In the genomic region with DNA sequence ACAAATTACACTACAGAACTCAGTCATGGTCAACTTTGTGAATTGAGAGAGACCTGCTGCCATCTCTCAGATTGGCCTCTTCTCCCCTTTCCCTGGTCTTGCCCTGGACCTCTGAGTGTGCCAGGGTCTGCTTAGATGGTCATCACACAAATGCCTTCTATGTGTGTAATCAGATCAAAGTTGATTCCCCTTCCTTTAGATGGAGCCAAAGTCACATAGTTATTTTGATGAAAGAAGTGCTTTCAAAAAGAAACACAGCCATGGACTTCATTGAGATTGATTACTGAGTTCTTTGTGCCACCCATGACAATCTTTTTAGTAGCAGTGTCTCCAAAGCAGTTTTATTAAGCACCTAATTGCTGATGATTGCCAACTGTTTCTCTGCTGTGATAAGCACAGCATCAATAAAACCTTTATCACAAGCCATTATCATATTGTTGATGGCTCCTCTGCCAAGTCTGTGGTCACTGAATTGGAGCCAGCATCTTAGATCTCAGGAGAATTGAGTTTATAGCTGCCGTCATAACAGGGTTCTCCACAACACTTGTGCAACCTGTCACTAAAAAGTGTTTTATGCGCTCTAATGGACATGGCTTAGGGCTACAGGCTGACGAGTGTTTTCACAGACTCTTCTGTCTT, we compare ENCODE assay signal across 1 cellular context.
TF ChIP-seq lines count a peak whose summit lies in the region.

No MANE protein-coding gene starts in this region.

TF ChIP-seq in SK-N-SH treated with all-trans-retinoic acid at 6 μM for 48 hours, 23 proteins besides CTCF, POLR2A, EP300 and RAD21 (continued from another document):
- TF ChIP-seq, protein P1, sequence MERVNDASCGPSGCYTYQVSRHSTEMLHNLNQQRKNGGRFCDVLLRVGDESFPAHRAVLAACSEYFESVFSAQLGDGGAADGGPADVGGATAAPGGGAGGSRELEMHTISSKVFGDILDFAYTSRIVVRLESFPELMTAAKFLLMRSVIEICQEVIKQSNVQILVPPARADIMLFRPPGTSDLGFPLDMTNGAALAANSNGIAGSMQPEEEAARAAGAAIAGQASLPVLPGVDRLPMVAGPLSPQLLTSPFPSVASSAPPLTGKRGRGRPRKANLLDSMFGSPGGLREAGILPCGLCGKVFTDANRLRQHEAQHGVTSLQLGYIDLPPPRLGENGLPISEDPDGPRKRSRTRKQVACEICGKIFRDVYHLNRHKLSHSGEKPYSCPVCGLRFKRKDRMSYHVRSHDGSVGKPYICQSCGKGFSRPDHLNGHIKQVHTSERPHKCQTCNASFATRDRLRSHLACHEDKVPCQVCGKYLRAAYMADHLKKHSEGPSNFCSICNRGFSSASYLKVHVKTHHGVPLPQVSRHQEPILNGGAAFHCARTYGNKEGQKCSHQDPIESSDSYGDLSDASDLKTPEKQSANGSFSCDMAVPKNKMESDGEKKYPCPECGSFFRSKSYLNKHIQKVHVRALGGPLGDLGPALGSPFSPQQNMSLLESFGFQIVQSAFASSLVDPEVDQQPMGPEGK (CRISPR knock-in tag; IDR thresholded peaks at IDR 0.05; ENCODE audit: borderline replicate concordance) = 0 out of 2 replicates have a peak, but pooled peaks have one; percentile 16
- no peak for TF ChIP-seq TOX (CRISPR knock-in tag; IDR thresholded peaks at IDR 0.05; ENCODE audit: borderline replicate concordance)
- TF ChIP-seq OSR1 (CRISPR knock-in tag; IDR thresholded peaks at IDR 0.05) = no peak
- no peak for TF ChIP-seq ZFP30 (CRISPR knock-in tag; IDR thresholded peaks at IDR 0.05)
- no peak for TF ChIP-seq PPARA (CRISPR knock-in tag; IDR thresholded peaks at IDR 0.05; ENCODE audit: borderline replicate concordance)
- no peak for TF ChIP-seq ARNTL (CRISPR knock-in tag; IDR thresholded peaks at IDR 0.05; ENCODE audit: borderline replicate concordance, low read depth)
- TF ChIP-seq ZNF565 (CRISPR knock-in tag; conservative IDR thresholded peaks at IDR 0.05; ENCODE audit: low read depth) = no peak
- TF ChIP-seq, protein P2, sequence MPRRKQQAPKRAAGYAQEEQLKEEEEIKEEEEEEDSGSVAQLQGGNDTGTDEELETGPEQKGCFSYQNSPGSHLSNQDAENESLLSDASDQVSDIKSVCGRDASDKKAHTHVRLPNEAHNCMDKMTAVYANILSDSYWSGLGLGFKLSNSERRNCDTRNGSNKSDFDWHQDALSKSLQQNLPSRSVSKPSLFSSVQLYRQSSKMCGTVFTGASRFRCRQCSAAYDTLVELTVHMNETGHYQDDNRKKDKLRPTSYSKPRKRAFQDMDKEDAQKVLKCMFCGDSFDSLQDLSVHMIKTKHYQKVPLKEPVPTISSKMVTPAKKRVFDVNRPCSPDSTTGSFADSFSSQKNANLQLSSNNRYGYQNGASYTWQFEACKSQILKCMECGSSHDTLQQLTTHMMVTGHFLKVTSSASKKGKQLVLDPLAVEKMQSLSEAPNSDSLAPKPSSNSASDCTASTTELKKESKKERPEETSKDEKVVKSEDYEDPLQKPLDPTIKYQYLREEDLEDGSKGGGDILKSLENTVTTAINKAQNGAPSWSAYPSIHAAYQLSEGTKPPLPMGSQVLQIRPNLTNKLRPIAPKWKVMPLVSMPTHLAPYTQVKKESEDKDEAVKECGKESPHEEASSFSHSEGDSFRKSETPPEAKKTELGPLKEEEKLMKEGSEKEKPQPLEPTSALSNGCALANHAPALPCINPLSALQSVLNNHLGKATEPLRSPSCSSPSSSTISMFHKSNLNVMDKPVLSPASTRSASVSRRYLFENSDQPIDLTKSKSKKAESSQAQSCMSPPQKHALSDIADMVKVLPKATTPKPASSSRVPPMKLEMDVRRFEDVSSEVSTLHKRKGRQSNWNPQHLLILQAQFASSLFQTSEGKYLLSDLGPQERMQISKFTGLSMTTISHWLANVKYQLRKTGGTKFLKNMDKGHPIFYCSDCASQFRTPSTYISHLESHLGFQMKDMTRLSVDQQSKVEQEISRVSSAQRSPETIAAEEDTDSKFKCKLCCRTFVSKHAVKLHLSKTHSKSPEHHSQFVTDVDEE (CRISPR knock-in tag; IDR thresholded peaks at IDR 0.05) = peak; percentile 65; the same call in 1 of the 2 replicates
- no peak for TF ChIP-seq ZC3H10 (CRISPR knock-in tag; IDR thresholded peaks at IDR 0.05)
- no peak for TF ChIP-seq CSDC2 (CRISPR knock-in tag; IDR thresholded peaks at IDR 0.05)
- TF ChIP-seq, protein P3, sequence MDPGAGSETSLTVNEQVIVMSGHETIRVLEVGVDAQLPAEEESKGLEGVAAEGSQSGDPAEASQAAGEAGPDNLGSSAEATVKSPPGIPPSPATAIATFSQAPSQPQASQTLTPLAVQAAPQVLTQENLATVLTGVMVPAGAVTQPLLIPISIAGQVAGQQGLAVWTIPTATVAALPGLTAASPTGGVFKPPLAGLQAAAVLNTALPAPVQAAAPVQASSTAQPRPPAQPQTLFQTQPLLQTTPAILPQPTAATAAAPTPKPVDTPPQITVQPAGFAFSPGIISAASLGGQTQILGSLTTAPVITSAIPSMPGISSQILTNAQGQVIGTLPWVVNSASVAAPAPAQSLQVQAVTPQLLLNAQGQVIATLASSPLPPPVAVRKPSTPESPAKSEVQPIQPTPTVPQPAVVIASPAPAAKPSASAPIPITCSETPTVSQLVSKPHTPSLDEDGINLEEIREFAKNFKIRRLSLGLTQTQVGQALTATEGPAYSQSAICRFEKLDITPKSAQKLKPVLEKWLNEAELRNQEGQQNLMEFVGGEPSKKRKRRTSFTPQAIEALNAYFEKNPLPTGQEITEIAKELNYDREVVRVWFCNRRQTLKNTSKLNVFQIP (CRISPR knock-in tag; IDR thresholded peaks at IDR 0.05; ENCODE audit: borderline replicate concordance, low read depth) = no peak
- no peak for TF ChIP-seq BACH2 (CRISPR knock-in tag; IDR thresholded peaks at IDR 0.05; ENCODE audit: borderline replicate concordance)
- TF ChIP-seq RARB (CRISPR knock-in tag; IDR thresholded peaks at IDR 0.05) = no peak
- TF ChIP-seq ZFP3 (CRISPR knock-in tag; IDR thresholded peaks at IDR 0.05) = no peak
- TF ChIP-seq ESRRG (CRISPR knock-in tag; IDR thresholded peaks at IDR 0.05) = no peak
- no peak for TF ChIP-seq ZNF8 (CRISPR knock-in tag; IDR thresholded peaks at IDR 0.05)
